7 cellular contexts compared by ENCODE assay signal in the genomic region with DNA sequence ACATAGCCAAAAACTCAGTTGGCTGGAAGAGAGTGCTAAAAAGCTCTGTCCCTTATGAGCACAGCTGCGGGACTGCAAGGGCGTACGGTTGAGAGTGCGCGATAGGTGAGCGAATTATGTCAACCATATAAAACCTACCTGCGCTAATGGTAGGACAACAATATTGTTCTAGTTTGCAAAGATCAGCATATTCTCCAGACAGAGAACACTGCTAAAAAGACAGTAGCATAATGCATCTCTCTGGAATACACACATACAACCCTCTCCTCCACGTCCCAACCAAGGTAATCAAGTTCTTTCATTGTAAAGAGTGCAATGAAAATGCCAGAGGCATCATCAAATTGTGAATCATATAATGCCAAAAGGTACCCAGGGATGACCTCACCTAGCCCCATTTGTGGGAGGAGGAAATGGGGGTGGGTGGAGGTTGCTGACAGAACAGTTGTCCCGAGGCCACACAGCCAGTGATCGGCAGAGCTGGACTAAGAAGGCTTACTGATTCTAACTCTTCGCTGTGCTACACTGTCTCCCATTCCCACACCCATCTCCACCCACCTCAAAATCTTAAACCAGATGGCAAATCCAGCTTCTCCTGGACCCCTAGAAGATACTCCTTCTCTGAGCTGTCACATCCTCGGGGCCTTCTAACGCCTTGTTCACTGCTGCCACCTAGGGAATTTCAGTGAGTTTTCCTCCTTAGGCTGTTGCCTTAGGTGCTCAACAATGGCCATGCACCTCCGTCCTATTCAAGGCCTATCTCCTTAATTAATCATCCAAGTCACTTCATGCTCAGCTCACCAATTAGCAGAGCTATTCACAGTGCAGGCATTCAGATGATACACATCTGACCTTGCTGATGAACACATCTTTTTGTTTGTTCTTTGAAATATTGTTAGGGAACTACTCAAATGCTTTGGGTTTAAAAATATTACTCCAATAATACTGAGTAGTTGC.
A peak's percentile ranks its signal among the peaks of the same experiment; 100 is the strongest.
DNase-seq lines count a peak whose midpoint lies in the region; ATAC-seq and TF ChIP-seq lines count a peak whose summit lies in the region.

No MANE protein-coding gene starts in this region.

- H3K9me3 ChIP-seq in spleen, result no peaks in the 10 kb centered on the region

- peaks cover 0 to 15% (median 0%) of the 10 kb centered on the region in 6 donors for H3K4me1 ChIP-seq in spleen

- H3K4me3 ChIP-seq in GM12864 (ENCODE audit: low read depth, low read length) (no peak overlapping the region), epithelial cell of esophagus (ENCODE audit: low read length) (no peak overlapping the region), spleen (no peak overlapping the region)

- TF ChIP-seq POLR2A in spleen (IDR thresholded peaks at IDR 0.05), result no peak

- H3K36me3 ChIP-seq in spleen, result no peaks in the 10 kb centered on the region

- peak; percentile 55 for TF ChIP-seq CTCF in GM12864 (IDR thresholded peaks at IDR 0.05; ENCODE audit: low read depth, low read length, missing control alignments)
- TF ChIP-seq CTCF in epithelial cell of esophagus (IDR thresholded peaks at IDR 0.05; ENCODE audit: insufficient read depth, low read depth, low read length, missing control alignments), result peak; percentile 77
- peak in 2 of 11 experiments; percentile 1 to 28 for TF ChIP-seq CTCF in spleen (IDR thresholded peaks at IDR 0.05 in 8 of 11, conservative IDR thresholded peaks at IDR 0.05 in 3 of 11)

- H3K27me3 ChIP-seq in spleen (replicated peaks in 1 of 7), result peaks cover 0 to 1% (median 0%) of the 10 kb centered on the region in 7 donors

- DNase-seq in GM12864 (ENCODE audit: low read depth) (peak; percentile 7), M059J (ENCODE audit: low read depth) (peak; percentile 95), RPMI7951 (ENCODE audit: low read depth) (peak; percentile 90), epithelial cell of esophagus (ENCODE audit: low read depth) (peak; percentile 88), myocyte (ENCODE audit: low read depth) (peak; percentile 83), spleen (no peak)

- H3K27ac ChIP-seq in spleen, result no peak overlapping the region

- intact Hi-C loops in spleen (cut with DNase I; ENCODE audit: low total_unique reads), result no loop called here

- WGBS in spleen, 5 donors, result 76 to 81% (median 79%) methylated on average over 14 of the region's 14 CpGs

- ATAC-seq in GM18861 (IDR thresholded peaks at IDR 0.05; ENCODE audit: unreplicated experiment), result no peak
